26 cellular contexts compared by ENCODE assay signal in genomic region chr4:150451883-150452282, GRCh38.
"Had no signal": no experiment of that assay in that cellular context is flagged by ENCODE, and none has a peak within 500 bp of the region (broad histone marks: within the 10 kb centered on the region; RNA-seq: fewer than 3 reads in every experiment).

No MANE protein-coding gene starts in this region.

- H3K4me1 ChIP-seq: neural progenitor cell, parathyroid adenoma, psoas muscle, sigmoid colon, stomach, thyroid gland, tibial nerve, upper lobe of left lung, vagina had no signal

- H2AFZ ChIP-seq: neural progenitor cell, parathyroid adenoma had no signal

- H3K79me2 ChIP-seq: parathyroid adenoma had no signal

- H3K9me3 ChIP-seq: ovary, sigmoid colon, stomach, thoracic aorta, thyroid gland, tibial nerve, upper lobe of left lung, vagina had no signal

- H3K4me3 ChIP-seq: neural progenitor cell, ovary, psoas muscle, sigmoid colon, stomach, thoracic aorta, thyroid gland, tibial nerve, upper lobe of left lung, vagina had no signal

- H3K4me2 ChIP-seq: neural progenitor cell had no signal

- H3K27me3 ChIP-seq: neural progenitor cell, ovary, sigmoid colon, stomach, thyroid gland, tibial nerve, upper lobe of left lung, vagina had no signal

- H3K4me1 Mint-ChIP-seq: nephron; neural progenitor cell; stimulated activated memory B cell treated with anti-CD40 and anti-IgM and Interleukin-4, amounts not matched to agents 10 μg/mL and 1 μg/mL and 100 μg/mL, for 72 hours had no signal

- DNase-seq: naive thymus-derived CD4-positive, alpha-beta T cell; natural killer cell; occipital lobe; ovary; psoas muscle; right cardiac atrium; sigmoid colon; small intestine; stimulated activated CD4-positive, alpha-beta T cell treated with anti-CD3 and anti-CD28 coated beads, Interleukin-15, amount 100 ng/mL, for 24 hours; stimulated activated CD4-positive, alpha-beta T cell treated with anti-CD3 and anti-CD28 coated beads, Interleukin-2, amount 100 ng/mL, for 24 hours; stimulated activated CD4-positive, alpha-beta T cell treated with anti-CD3 and anti-CD28 coated beads, Interleukin-2, amount 100 ng/mL, for 48 hours; stimulated activated CD4-positive, alpha-beta T cell treated with anti-CD3 and anti-CD28 coated beads, Interleukin-4, amount 100 ng/mL, for 24 hours; stimulated activated naive CD4-positive, alpha-beta T cell treated with Interleukin-2 at 50 U/mL for 16 hours; stomach; thyroid gland; trophoblast cell; upper lobe of left lung had no signal

- H3K27ac Mint-ChIP-seq: nephron; neural progenitor cell; progenitor cell of endocrine pancreas; stimulated activated memory B cell treated with anti-CD40 and anti-IgM and Interleukin-4, amounts not matched to agents 10 μg/mL and 1 μg/mL and 100 μg/mL, for 72 hours had no signal

- H3K27ac ChIP-seq: ovary, parathyroid adenoma, psoas muscle, sigmoid colon, stomach, thoracic aorta, thyroid gland, tibial nerve, upper lobe of left lung, vagina had no signal

- H3K36me3 ChIP-seq: neural progenitor cell, ovary, thoracic aorta, thyroid gland, upper lobe of left lung, vagina had no signal

- FAIRE-seq: urothelium cell line had no signal

- H3K9ac ChIP-seq: neural progenitor cell, parathyroid adenoma had no signal

- H3K4me3 Mint-ChIP-seq: naive thymus-derived CD4-positive, alpha-beta T cell; natural killer cell; nephron; neural progenitor cell; stimulated activated memory B cell treated with anti-CD40 and anti-IgM and Interleukin-4, amounts not matched to agents 10 μg/mL and 1 μg/mL and 100 μg/mL, for 72 hours had no signal

- ATAC-seq: naive thymus-derived CD4-positive, alpha-beta T cell; natural killer cell; psoas muscle; right cardiac atrium; stimulated activated memory B cell treated with anti-CD40 and anti-IgM and Interleukin-4, amounts not matched to agents 10 μg/mL and 1 μg/mL and 100 μg/mL, for 72 hours had no signal
